ENCODE assay signal across 8 cellular contexts in genomic region chr3:16265455-16265786, GRCh38. TPM values are rescaled to one million over a fixed set of nuclear protein-coding genes. Genes with fewer than 3 reads are reported as not detected.
DNase-seq lines count a peak whose midpoint lies in the region; ATAC-seq, FAIRE-seq and TF ChIP-seq lines count a peak whose summit lies in the region.

No MANE protein-coding gene starts in this region.

- CTCF ChIA-PET in activated naive CD4-positive, alpha-beta T cell treated with anti-CD3 and anti-CD28 coated beads for 36 hours (lab: Charles Lee) = interaction anchor here (1.0 to 7.3 kb wide), 8 partner anchors 17 to 286 kb away, joined by 3 to 38 read pairs (median 8); no protein-coding TSS in a partner anchor
- CTCF ChIA-PET in K562 (lab: Yijun Ruan, JAX; ENCODE audit: low intra/inter-chr PET ratio) = interaction anchor here (4.5 kb wide), 1 partner anchor 285 kb away, joined by 20 read pairs; no protein-coding TSS in a partner anchor

- TF ChIP-seq POLR2A in K562 (conservative IDR thresholded peaks at IDR 0.05) = no peak
- TF ChIP-seq POLR2A in tibial nerve (IDR thresholded peaks at IDR 0.05) = no peak

- H3K4me1 Mint-ChIP-seq in activated naive CD4-positive, alpha-beta T cell treated with anti-CD3 and anti-CD28 coated beads for 36 hours (ENCODE audit: low read depth) = peaks cover 31% of the 10 kb centered on the region

- no peaks in the 10 kb centered on the region for H3K9me1 ChIP-seq in K562 (ENCODE audit: control insufficient read depth, insufficient read depth, low read length)

- peaks cover 71% of the 10 kb centered on the region for H3K79me2 ChIP-seq in K562 (ENCODE audit: control insufficient read depth, insufficient read depth, low read length)

- no peak for ATAC-seq in K562
- no peak for ATAC-seq in lower lobe of right lung

- no peak for DNase-seq in activated naive CD4-positive, alpha-beta T cell treated with anti-CD3 and anti-CD28 coated beads for 36 hours
- no peak for DNase-seq in activated naive CD4-positive, alpha-beta T cell treated with Interleukin-2 at 50 U/mL for 16 hours
- DNase-seq in K562 (ENCODE audit: extremely low read depth in 1 of 4, low spot score in 3 of 4) (no peak), lower lobe of right lung (no peak), tibial nerve (ENCODE audit: low spot score in 2 of 2) (no peak), iPS-NIHi7 (ENCODE audit: extremely low spot score) (no peak), AG08395 (ENCODE audit: low spot score) (no peak), HUDEP-2 (lab: John Stamatoyannopoulos, UW; ENCODE audit: unreplicated experiment in 76 of 76) (no peak)

- peak overlapping the region; percentile 87 for H3K27ac ChIP-seq in K562 (ENCODE audit: extremely low read depth, low read depth, low read length)
- H3K27ac ChIP-seq in lower lobe of right lung = peak overlapping the region; percentile 97
- H3K27ac ChIP-seq in tibial nerve = peak overlapping the region; percentile 82 to 95 (median 90)

- H3K4me2 ChIP-seq in K562 (ENCODE audit: insufficient read depth, low read length) = peak overlapping the region; percentile 97

- peak overlapping the region; percentile 96 for H3K4me3 Mint-ChIP-seq in activated naive CD4-positive, alpha-beta T cell treated with anti-CD3 and anti-CD28 coated beads for 36 hours

- FAIRE-seq in K562 (lab: Jason Lieb, UNC) = no peak

- 0% methylated on average over 6 of the region's 6 CpGs for WGBS in K562 (ENCODE audit: insufficient coverage, low coverage, missing lambda C conversion rate)
- 0 to 1% methylated on average over 6 of the region's 6 CpGs for WGBS in tibial nerve, 2 donors

- H3K27me3 ChIP-seq in K562 (ENCODE audit: control insufficient read depth in 2 of 2, insufficient read depth in 2 of 2, low read length in 2 of 2) (no peaks in the 10 kb centered on the region), lower lobe of right lung (ENCODE audit: low read depth) (no peaks in the 10 kb centered on the region), tibial nerve (no peaks in the 10 kb centered on the region)

- peak overlapping the region; percentile 94 for H2AFZ ChIP-seq in K562 (ENCODE audit: low read depth, low read length)

- peaks cover 7% of the 10 kb centered on the region for H3K36me3 Mint-ChIP-seq in activated naive CD4-positive, alpha-beta T cell treated with anti-CD3 and anti-CD28 coated beads for 36 hours (ENCODE audit: low read depth)

- TF ChIP-seq EP300 in K562 (IDR thresholded peaks at IDR 0.05; ENCODE audit: low read length) (no peak), tibial nerve (IDR thresholded peaks at IDR 0.05) (no peak)

- no peaks in the 10 kb centered on the region for H3K27me3 Mint-ChIP-seq in activated naive CD4-positive, alpha-beta T cell treated with anti-CD3 and anti-CD28 coated beads for 36 hours (ENCODE audit: low read depth)

- H3K9me3 Mint-ChIP-seq in activated naive CD4-positive, alpha-beta T cell treated with anti-CD3 and anti-CD28 coated beads for 36 hours = no peaks in the 10 kb centered on the region

- POLR2A ChIA-PET in K562 (lab: Yijun Ruan, JAX) = interaction anchor here (0.5 to 2.5 kb wide), 10 partner anchors 8 to 190 kb away, joined by 3 to 11 read pairs (median 4); no protein-coding TSS in a partner anchor

- BruUV-seq in K562 (replicated peaks; lab: Mats Ljungman, UMichigan) = TSS peak; percentile 76

- in situ Hi-C loops in K562 (cut with MboI) = no loop called here

- peak overlapping the region; percentile 95 to 99 for H3K9ac ChIP-seq in K562 (ENCODE audit: insufficient read depth in 1 of 2, low read depth in 2 of 2, low read length in 2 of 2)

- H3K4me3 ChIP-seq in K562 (peak overlapping the region; percentile 79), lower lobe of right lung (peak overlapping the region; percentile 77), tibial nerve (peak overlapping the region; percentile 57 to 86 (median 79))

- TF ChIP-seq CTCF in K562 (IDR thresholded peaks at IDR 0.05 in 2 of 3, conservative IDR thresholded peaks at IDR 0.05 in 1 of 3; ENCODE audit: insufficient read depth in 2 of 3, low read depth in 1 of 3, low read length in 3 of 3) (no peak), lower lobe of right lung (IDR thresholded peaks at IDR 0.05) (no peak), tibial nerve (IDR thresholded peaks at IDR 0.05) (no peak)

- H3K9me3 ChIP-seq in K562 (replicated peaks; ENCODE audit: control insufficient read depth, insufficient read depth, low read depth, low read length) (no peaks in the 10 kb centered on the region), lower lobe of right lung (no peaks in the 10 kb centered on the region), tibial nerve (no peaks in the 10 kb centered on the region)

- H3K4me1 ChIP-seq in K562 (replicated peaks in 1 of 2; ENCODE audit: control insufficient read depth in 2 of 2, insufficient read depth in 2 of 2, low read length in 2 of 2) (peaks cover 7 to 10% of the 10 kb centered on the region in 2 experiments; a peak in 4 of 5 replicates), lower lobe of right lung (peaks cover 51% of the 10 kb centered on the region), tibial nerve (peaks cover 6 to 61% (median 21%) of the 10 kb centered on the region in 4 donors)

- H4K20me1 ChIP-seq in K562 (replicated peaks; ENCODE audit: control insufficient read depth, insufficient read depth, low read length) = 0 out of 2 replicates have a peak, but pooled peaks cover 10% of the 10 kb centered on the region

- intact Hi-C loops in activated naive CD4-positive, alpha-beta T cell treated with anti-CD3 and anti-CD28 coated beads for 36 hours (cut with micrococcal nuclease) = loop anchor here (1.0 to 2.0 kb wide), 7 partner anchors 21 to 331 kb away; no protein-coding TSS in a partner anchor
- intact Hi-C loops in K562 (cut with micrococcal nuclease) = loop anchor here (1.0 kb wide), 1 partner anchor 285 kb away; no protein-coding TSS in a partner anchor
- intact Hi-C loops in lower lobe of right lung (cut with DNase I) = loop anchor here (5.0 kb wide), 1 partner anchor 287 kb away; no protein-coding TSS in a partner anchor

- no peak for TF ChIP-seq RAD21 in K562 (CRISPR knock-in tag; conservative IDR thresholded peaks at IDR 0.05 in 1 of 2, IDR thresholded peaks at IDR 0.05 in 1 of 2)

- H3K36me3 ChIP-seq in K562 (ENCODE audit: control insufficient read depth, insufficient read depth, low read length) = peaks cover 50% of the 10 kb centered on the region
- H3K36me3 ChIP-seq in lower lobe of right lung = peaks cover 25% of the 10 kb centered on the region
- H3K36me3 ChIP-seq in tibial nerve = peaks cover 0 to 16% (median 0%) of the 10 kb centered on the region in 3 donors

- peak overlapping the region; percentile 94 for H3K27ac Mint-ChIP-seq in activated naive CD4-positive, alpha-beta T cell treated with anti-CD3 and anti-CD28 coated beads for 36 hours

TF ChIP-seq in K562, 482 proteins besides CTCF, POLR2A, EP300 and RAD21 (continues in another document):
- 0 out of 2 replicates have a peak, but pooled peaks have one; percentile 6 for TF ChIP-seq ZNF224 (CRISPR knock-in tag; IDR thresholded peaks at IDR 0.05)
- TF ChIP-seq FOXA3 (CRISPR knock-in tag; conservative IDR thresholded peaks at IDR 0.05 in 1 of 2, IDR thresholded peaks at IDR 0.05 in 1 of 2) = peak in 1 of 2 experiments; percentile 9; a peak in 1 of 4 replicates
- no peak for TF ChIP-seq ZNF778 (CRISPR knock-in tag; IDR thresholded peaks at IDR 0.05)
- 0 out of 2 replicates have a peak, but pooled peaks have one; percentile 1 for TF ChIP-seq GTF2E2 (tag; IDR thresholded peaks at IDR 0.05)

RNA-seq across cellular contexts. Expression of gene OXNAD1, which starts 0.4 kb away (rescaled TPM):
- total RNA-seq in activated naive CD4-positive, alpha-beta T cell treated with anti-CD3 and anti-CD28 coated beads for 36 hours = 10 to 100 TPM; 32.4 to 34.2 TPM
- total RNA-seq in K562 (2011; cell fraction: chromatin; rRNA removed; ENCODE audit: low replicate concordance) = 95.1 and 114 TPM in 2 replicates
- total RNA-seq in K562 (2011; cell fraction: nucleolus; rRNA removed) = 55.7 and 63.8 TPM in 2 replicates
- total RNA-seq in K562 (2011; cell fraction: nucleoplasm; rRNA removed) = 70.1 and 91.8 TPM in 2 replicates
- total RNA-seq in K562 (2014; rRNA removed) (41.2 and 41.6 TPM in 2 replicates), K562 (2014; rRNA removed; fragmentation: Illumina TruSeq; extraction: Trizol) (43.6 and 49.4 TPM in 2 replicates), K562 (2015; rRNA removed; fragmentation: Illumina TruSeq; extraction: Trizol) (37.7 and 41.1 TPM in 2 replicates), K562 (2021) (38.9 and 40.9 TPM in 2 replicates), lower lobe of right lung (13.1 TPM), tibial nerve (10 to 100 TPM; 11.4 to 14.9 (median 13.1) TPM)
- polyA plus RNA-seq in K562 (2011; rRNA removed) (35.5 and 44.4 TPM in 2 replicates), K562 (2014; fragmentation: Illumina TruSeq; extraction: Trizol) (42.9 and 44.1 TPM in 2 replicates), K562 (2014; fragmentation: Nextera tagmentation; extraction: Ambion mirVana) (10 to 100 TPM; 12.8 to 14.5 TPM), K562 (2014; rRNA removed) (33.0 and 38.2 TPM in 2 replicates)
- polyA plus RNA-seq in K562 (2011; cell fraction: cytosol; rRNA removed) = 19.0 and 27.9 TPM in 2 replicates
- 38.4 and 44.0 TPM in 2 replicates for polyA plus RNA-seq in K562 (2011; cell fraction: nucleus; rRNA removed)
- 25.3 and 33.7 TPM in 2 replicates for polyA plus RNA-seq in K562 (2012)
- polyA minus RNA-seq in K562 (2011; rRNA and poly(A)+ RNA removed) = 63.7 and 64.9 TPM in 2 replicates
- 19.3 and 23.3 TPM in 2 replicates for polyA minus RNA-seq in K562 (2011; cell fraction: cytosol; rRNA and poly(A)+ RNA removed)
- 54.3 and 94.4 TPM in 2 replicates for polyA minus RNA-seq in K562 (2011; cell fraction: nucleus; rRNA and poly(A)+ RNA removed)

RNA-seq across cellular contexts. Expression of gene DPH3, which starts 0.7 kb away (rescaled TPM):
- total RNA-seq in activated naive CD4-positive, alpha-beta T cell treated with anti-CD3 and anti-CD28 coated beads for 36 hours = 10 to 100 TPM; 16.1 to 17.0 TPM
- total RNA-seq in K562 (2011; cell fraction: chromatin; rRNA removed; ENCODE audit: low replicate concordance) = 3.7 and 8.1 TPM in 2 replicates
- 3.0 and 3.2 TPM in 2 replicates for total RNA-seq in K562 (2011; cell fraction: nucleolus; rRNA removed)
- 6.1 and 11.6 TPM in 2 replicates for total RNA-seq in K562 (2011; cell fraction: nucleoplasm; rRNA removed)
- total RNA-seq in K562 (2014; rRNA removed) = 15.9 and 16.0 TPM in 2 replicates
- 32.8 and 34.2 TPM in 2 replicates for total RNA-seq in K562 (2014; rRNA removed; fragmentation: Illumina TruSeq; extraction: Trizol)
- total RNA-seq in K562 (2015; rRNA removed; fragmentation: Illumina TruSeq; extraction: Trizol) = 26.9 and 30.3 TPM in 2 replicates
- total RNA-seq in K562 (2021) = 44.0 and 46.0 TPM in 2 replicates
- polyA plus RNA-seq in K562 (2011; rRNA removed) = 48.3 and 62.7 TPM in 2 replicates
- polyA plus RNA-seq in K562 (2011; cell fraction: cytosol; rRNA removed) = 8.6 and 12.8 TPM in 2 replicates
- polyA plus RNA-seq in K562 (2011; cell fraction: nucleus; rRNA removed) = 5.3 and 11.8 TPM in 2 replicates
- 26.1 and 35.0 TPM in 2 replicates for polyA plus RNA-seq in K562 (2012)
- polyA plus RNA-seq in K562 (2014; fragmentation: Illumina TruSeq; extraction: Trizol) = 36.6 and 38.7 TPM in 2 replicates
- polyA plus RNA-seq in K562 (2014; fragmentation: Nextera tagmentation; extraction: Ambion mirVana) = 100 to 1,000 TPM; 131 TPM
- polyA plus RNA-seq in K562 (2014; rRNA removed) = 27.2 and 28.3 TPM in 2 replicates
- 24.8 and 26.0 TPM in 2 replicates for polyA minus RNA-seq in K562 (2011; rRNA and poly(A)+ RNA removed)
- polyA minus RNA-seq in K562 (2011; cell fraction: cytosol; rRNA and poly(A)+ RNA removed) = 11.1 and 12.0 TPM in 2 replicates
- 5.1 and 9.1 TPM in 2 replicates for polyA minus RNA-seq in K562 (2011; cell fraction: nucleus; rRNA and poly(A)+ RNA removed)
- total RNA-seq in lower lobe of right lung = 29.0 TPM
- 10 to 100 TPM; 11.4 to 20.5 (median 19.1) TPM for total RNA-seq in tibial nerve
